In genomic region chr6:73268896-73269295, GRCh38 we compare ENCODE assay signal across 11 cellular contexts. TPM values are rescaled to one million over a fixed set of nuclear protein-coding genes. Genes with fewer than 3 reads are reported as not detected.
"Had no signal": no experiment of that assay in that cellular context is flagged by ENCODE, and none has a peak within 500 bp of the region (broad histone marks: within the 10 kb centered on the region; RNA-seq: fewer than 3 reads in every experiment).

No MANE protein-coding gene starts in this region.

RNA-seq across cellular contexts. Expression of gene KHDC1, which starts 5.9 kb away (rescaled TPM):
- total RNA-seq: suprapubic skin had no signal

RNA-seq across cellular contexts. Expression of gene KHDC1L, which starts 43.6 kb away (rescaled TPM):
- total RNA-seq: stomach, subcutaneous adipose tissue, suprapubic skin, thoracic aorta, thyroid gland, transverse colon, upper lobe of left lung, upper lobe of right lung, ureter, urinary bladder, vagina had no signal
- polyA plus RNA-seq: urinary bladder had no signal
